ENCODE assay signal across 15 cellular contexts in genomic region chr13:33224686-33225085, GRCh38.
"Had no signal": no experiment of that assay in that cellular context is flagged by ENCODE, and none has a peak within 500 bp of the region (broad histone marks: within the 10 kb centered on the region; RNA-seq: fewer than 3 reads in every experiment).

No MANE protein-coding gene starts in this region.

- H3K9me3 ChIP-seq: gastrocnemius medialis had no signal

- H3K36me3 ChIP-seq: gastrocnemius medialis, left ventricle myocardium inferior had no signal

- H3K4me3 ChIP-seq: gastrocnemius medialis, left ventricle myocardium inferior, tibial nerve had no signal

- H3K27me3 ChIP-seq: gastrocnemius medialis, tibial nerve had no signal

- DNase-seq: activated CD4-positive, alpha-beta memory T cell treated with anti-CD3 and anti-CD28 coated beads for 36 hours; activated CD4-positive, alpha-beta T cell treated with anti-CD3 and anti-CD28 coated beads for 36 hours; activated gamma-delta T cell treated with Interleukin-2 at 50 U/mL for 16 hours; activated T-cell treated with anti-CD3 and anti-CD28 coated beads for 4 hours; amniotic stem cell; effector memory CD8-positive, alpha-beta T cell; gastrocnemius medialis; head of caudate nucleus; left ventricle myocardium inferior; occipital lobe; stimulated activated CD4-positive, alpha-beta T cell treated with anti-CD3 and anti-CD28 coated beads, Interleukin-2, amount 100 ng/mL, for 24 hours; stimulated activated naive CD8-positive, alpha-beta T cell treated with anti-CD3 and anti-CD28 coated beads, Interleukin-15, Interleukin-2, amounts not matched to agents 100 U/mL and 50 U/mL, for 24 hours; substantia nigra; T-cell had no signal
